ENCODE assay signal across 21 cellular contexts in genomic region chr6:4482461-4482860, GRCh38.
"Had no signal": no experiment of that assay in that cellular context is flagged by ENCODE, and none has a peak within 500 bp of the region (broad histone marks: within the 10 kb centered on the region; RNA-seq: fewer than 3 reads in every experiment).

No MANE protein-coding gene starts in this region.

- H3K9me3 ChIP-seq: colonic mucosa, lower lobe of right lung, mucosa of descending colon had no signal

- FAIRE-seq: endothelial cell of umbilical vein, frontal cortex, keratinocyte had no signal

- DNase-seq: colonic mucosa; dorsolateral prefrontal cortex; effector CD4-positive, alpha-beta T cell; effector memory CD4-positive, alpha-beta T cell; foreskin keratinocyte; heart left ventricle; hypothalamus; immature natural killer cell; left cardiac atrium; left lung; left ventricle myocardium superior; lower lobe of right lung; mesenchymal stem cell; mucosa of descending colon; naive B cell had no signal

- H3K4me1 ChIP-seq: colonic mucosa, esophagus muscularis mucosa, foreskin keratinocyte, gastroesophageal sphincter, heart left ventricle, left lung, lower lobe of right lung had no signal

- H3K27me3 ChIP-seq: colonic mucosa, esophagus muscularis mucosa, foreskin keratinocyte, heart left ventricle, hepatocyte, left lung had no signal

- H3K27ac ChIP-seq: colonic mucosa, dorsolateral prefrontal cortex, esophagus muscularis mucosa, foreskin keratinocyte, gastroesophageal sphincter, heart left ventricle, hepatocyte, left lung, lower lobe of right lung had no signal

- H3K4me3 ChIP-seq: colonic mucosa, dorsolateral prefrontal cortex, esophagus muscularis mucosa, gastroesophageal sphincter, heart left ventricle, hepatocyte, left lung, lower lobe of right lung, mucosa of descending colon had no signal

- ATAC-seq: foreskin keratinocyte, gastroesophageal sphincter, heart left ventricle, left cardiac atrium, left lung, left ventricle myocardium superior, lower lobe of right lung, mucosa of descending colon had no signal

- H3K36me3 ChIP-seq: colonic mucosa, esophagus muscularis mucosa, gastroesophageal sphincter, heart left ventricle, left lung, lower lobe of right lung had no signal
